Comparison of ENCODE assay signal across 31 cellular contexts in genomic region chr1:110899458-110899843, GRCh38. TPM values are rescaled to one million over a fixed set of nuclear protein-coding genes. Genes with fewer than 3 reads are reported as not detected.
DNase-seq lines count a peak whose midpoint lies in the region; ATAC-seq lines count a peak whose summit lies in the region.
"Had no signal": no experiment of that assay in that cellular context is flagged by ENCODE, and none has a peak within 500 bp of the region (broad histone marks: within the 10 kb centered on the region; RNA-seq: fewer than 3 reads in every experiment).

No MANE protein-coding gene starts in this region.

- peaks cover 54% of the 10 kb centered on the region for H3K4me1 Mint-ChIP-seq in activated CD4-positive, alpha-beta T cell treated with anti-CD3 and anti-CD28 coated beads for 36 hours
- peaks cover 59 to 81% (median 66%) of the 10 kb centered on the region in 3 donors for H3K4me1 Mint-ChIP-seq in CD8-positive, alpha-beta memory T cell
- H3K4me1 Mint-ChIP-seq in activated T-helper 17 cell treated with anti-CD3 and anti-CD28 coated beads, Interleukin-2, amount 50 U/mL, for 72 hours: peaks cover 42% of the 10 kb centered on the region
- peaks cover 33 to 75% (median 62%) of the 10 kb centered on the region in 7 donors for H3K4me1 Mint-ChIP-seq in naive thymus-derived CD4-positive, alpha-beta T cell

- H3K4me3 Mint-ChIP-seq in activated CD4-positive, alpha-beta T cell treated with anti-CD3 and anti-CD28 coated beads for 36 hours: no peak overlapping the region
- H3K4me3 Mint-ChIP-seq in CD8-positive, alpha-beta memory T cell: peak overlapping the region in 1 of 7 donors; percentile 19
- no peak overlapping the region for H3K4me3 Mint-ChIP-seq in activated T-helper 17 cell treated with anti-CD3 and anti-CD28 coated beads, Interleukin-2, amount 50 U/mL, for 72 hours
- peak overlapping the region in 1 of 10 donors; percentile 2 for H3K4me3 Mint-ChIP-seq in naive thymus-derived CD4-positive, alpha-beta T cell
- H3K4me3 Mint-ChIP-seq: dendritic cell treated with granulocyte-macrophage colony-stimulating factor and Interleukin-4, amounts not matched to agents 40 ng/mL and 50 ng/mL, for 4 days; HFFc6; stimulated activated naive CD8-positive, alpha-beta T cell treated with anti-CD3 and anti-CD28 coated beads, Interleukin-15, amount 100 ng/mL, for 72 hours had no signal

- DNase-seq in activated CD4-positive, alpha-beta T cell treated with anti-CD3 and anti-CD28 coated beads for 36 hours: no peak
- DNase-seq in activated CD4-positive, alpha-beta T cell treated with anti-CD3 and anti-CD28 coated beads, Interleukin-2, amount 50 U/mL, for 48 hours: no peak
- no peak for DNase-seq in CD8-positive, alpha-beta memory T cell
- no peak for DNase-seq in naive thymus-derived CD4-positive, alpha-beta T cell
- no peak for DNase-seq in midbrain (lab: John Stamatoyannopoulos, UW)
- DNase-seq: 8988T; activated T-cell treated with anti-CD3 and anti-CD28 coated beads, Interleukin-2, amount 50 U/mL, for 1 hour; central memory CD4-positive, alpha-beta T cell; esophagus squamous epithelium; gastrocnemius medialis; GOT3; HFFc6; Karpas-422; left cardiac atrium; mammary epithelial cell; NCI-H146; NCI-H446; NCI-H82; nucleus accumbens; psoas muscle; stimulated activated CD4-positive, alpha-beta T cell treated with anti-CD3 and anti-CD28 coated beads, Interleukin-4, amount 100 ng/mL, for 4 hours; stimulated activated naive CD8-positive, alpha-beta T cell treated with anti-CD3 and anti-CD28 coated beads, Interleukin-15, amount 100 ng/mL, for 72 hours; T-helper 9 cell had no signal

- intact Hi-C loops in activated CD4-positive, alpha-beta T cell treated with anti-CD3 and anti-CD28 coated beads for 36 hours (cut with DNase I, micrococcal nuclease): loop anchor here (5.0 kb wide), 2 partner anchors 37 to 63 kb away; partner anchors contain the start of gene LRIF1 (in 1 of the 2)
- intact Hi-C loops in naive thymus-derived CD4-positive, alpha-beta T cell (cut with micrococcal nuclease): loop anchor here in 1 of 2 donors (5.0 kb wide), 1 partner anchor 63 kb away; the partner anchor contains the start of gene LRIF1

- no peak overlapping the region for H3K4me3 ChIP-seq in CD8-positive, alpha-beta memory T cell (ENCODE audit: low read length)
- no peak overlapping the region for H3K4me3 ChIP-seq in naive thymus-derived CD4-positive, alpha-beta T cell (ENCODE audit: low read length)
- H3K4me3 ChIP-seq: esophagus squamous epithelium, gastrocnemius medialis, psoas muscle, SK-N-MC had no signal

- H3K27ac Mint-ChIP-seq in activated CD4-positive, alpha-beta T cell treated with anti-CD3 and anti-CD28 coated beads for 36 hours: peak overlapping the region; percentile 77
- H3K27ac Mint-ChIP-seq in CD8-positive, alpha-beta memory T cell: peak overlapping the region; percentile 62 to 93 (median 84)
- H3K27ac Mint-ChIP-seq in activated T-helper 17 cell treated with anti-CD3 and anti-CD28 coated beads, Interleukin-2, amount 50 U/mL, for 72 hours: peak overlapping the region; percentile 70
- H3K27ac Mint-ChIP-seq in naive thymus-derived CD4-positive, alpha-beta T cell: peak overlapping the region; percentile 43 to 98 (median 91)
- H3K27ac Mint-ChIP-seq: dendritic cell treated with granulocyte-macrophage colony-stimulating factor and Interleukin-4, amounts not matched to agents 40 ng/mL and 50 ng/mL, for 4 days; HFFc6 had no signal

- POLR2A ChIA-PET in activated CD4-positive, alpha-beta T cell treated with anti-CD3 and anti-CD28 coated beads for 36 hours (lab: Charles Lee): no interaction called here
- POLR2A ChIA-PET in CD8-positive, alpha-beta memory T cell (lab: Charles Lee): no interaction called here
- POLR2A ChIA-PET in naive thymus-derived CD4-positive, alpha-beta T cell (lab: Charles Lee): interaction anchor here (0.6 kb wide), 1 partner anchor 22 kb away, joined by 3 read pairs; no protein-coding TSS in a partner anchor

- no peak overlapping the region for H3K27ac ChIP-seq in CD8-positive, alpha-beta memory T cell (ENCODE audit: low read depth, low read length)
- peak overlapping the region; percentile 29 for H3K27ac ChIP-seq in naive thymus-derived CD4-positive, alpha-beta T cell (ENCODE audit: low read depth, low read length)
- H3K27ac ChIP-seq: esophagus squamous epithelium, gastrocnemius medialis, HL-60, psoas muscle, RWPE1, SK-N-MC, VCaP had no signal

- H3K9me3 Mint-ChIP-seq in activated CD4-positive, alpha-beta T cell treated with anti-CD3 and anti-CD28 coated beads for 36 hours (ENCODE audit: low read depth): peaks cover 3% of the 10 kb centered on the region
- H3K9me3 Mint-ChIP-seq in CD8-positive, alpha-beta memory T cell: peaks cover 0 to 4% (median 3%) of the 10 kb centered on the region in 5 donors
- H3K9me3 Mint-ChIP-seq in activated T-helper 17 cell treated with anti-CD3 and anti-CD28 coated beads, Interleukin-2, amount 50 U/mL, for 72 hours: peaks cover 6% of the 10 kb centered on the region
- peaks cover 0 to 13% (median 5%) of the 10 kb centered on the region in 11 donors for H3K9me3 Mint-ChIP-seq in naive thymus-derived CD4-positive, alpha-beta T cell
- H3K9me3 Mint-ChIP-seq: HFFc6; stimulated activated naive CD8-positive, alpha-beta T cell treated with anti-CD3 and anti-CD28 coated beads, Interleukin-15, amount 100 ng/mL, for 72 hours had no signal

- H3K36me3 ChIP-seq in CD8-positive, alpha-beta memory T cell (ENCODE audit: insufficient read depth, low read length): peaks cover 44% of the 10 kb centered on the region
- H3K36me3 ChIP-seq in naive thymus-derived CD4-positive, alpha-beta T cell (ENCODE audit: control insufficient read depth in 2 of 3, insufficient read depth in 3 of 3, low read length in 3 of 3): peaks cover 25 to 52% (median 39%) of the 10 kb centered on the region in 3 experiments
- H3K36me3 ChIP-seq: esophagus squamous epithelium, gastrocnemius medialis had no signal

- no peaks in the 10 kb centered on the region for H3K27me3 ChIP-seq in CD8-positive, alpha-beta memory T cell (ENCODE audit: insufficient read depth, low read length, poor library complexity, severe bottlenecking)
- H3K27me3 ChIP-seq in naive thymus-derived CD4-positive, alpha-beta T cell (ENCODE audit: control insufficient read depth in 2 of 2, insufficient read depth in 2 of 2, low read length in 2 of 2): no peaks in the 10 kb centered on the region
- H3K27me3 ChIP-seq: esophagus squamous epithelium, gastrocnemius medialis had no signal

- ATAC-seq in activated CD4-positive, alpha-beta T cell treated with anti-CD3 and anti-CD28 coated beads for 36 hours: no peak
- no peak for ATAC-seq in activated T-helper 17 cell treated with anti-CD3 and anti-CD28 coated beads, Interleukin-2, amount 50 U/mL, for 72 hours (replicated peaks)
- ATAC-seq in naive thymus-derived CD4-positive, alpha-beta T cell: no peak
- ATAC-seq in HG03196 (IDR thresholded peaks at IDR 0.05; ENCODE audit: unreplicated experiment) (no peak), GM21576 (IDR thresholded peaks at IDR 0.05; ENCODE audit: unreplicated experiment) (no peak)
- ATAC-seq: gastrocnemius medialis; left cardiac atrium; psoas muscle; stimulated activated naive CD8-positive, alpha-beta T cell treated with anti-CD3 and anti-CD28 coated beads, Interleukin-15, amount 100 ng/mL, for 72 hours had no signal

- H3K27me3 Mint-ChIP-seq in activated CD4-positive, alpha-beta T cell treated with anti-CD3 and anti-CD28 coated beads for 36 hours: no peaks in the 10 kb centered on the region
- no peaks in the 10 kb centered on the region for H3K27me3 Mint-ChIP-seq in CD8-positive, alpha-beta memory T cell
- H3K27me3 Mint-ChIP-seq in activated T-helper 17 cell treated with anti-CD3 and anti-CD28 coated beads, Interleukin-2, amount 50 U/mL, for 72 hours: no peaks in the 10 kb centered on the region
- H3K27me3 Mint-ChIP-seq in naive thymus-derived CD4-positive, alpha-beta T cell: no peaks in the 10 kb centered on the region
- H3K27me3 Mint-ChIP-seq: dendritic cell treated with granulocyte-macrophage colony-stimulating factor and Interleukin-4, amounts not matched to agents 40 ng/mL and 50 ng/mL, for 4 days; stimulated activated naive CD8-positive, alpha-beta T cell treated with anti-CD3 and anti-CD28 coated beads, Interleukin-15, amount 100 ng/mL, for 72 hours had no signal

- H3K4me1 ChIP-seq in CD8-positive, alpha-beta memory T cell (ENCODE audit: insufficient read depth, low read length): peaks cover 35% of the 10 kb centered on the region
- H3K4me1 ChIP-seq in naive thymus-derived CD4-positive, alpha-beta T cell (ENCODE audit: control insufficient read depth in 2 of 2, insufficient read depth in 2 of 2, low read length in 2 of 2): peaks cover 29 to 43% of the 10 kb centered on the region in 2 donors
- H3K4me1 ChIP-seq: esophagus squamous epithelium, gastrocnemius medialis, psoas muscle had no signal

- H3K36me3 Mint-ChIP-seq in activated CD4-positive, alpha-beta T cell treated with anti-CD3 and anti-CD28 coated beads for 36 hours (ENCODE audit: low read depth): peaks cover 90% of the 10 kb centered on the region
- peaks cover 27 to 82% (median 35%) of the 10 kb centered on the region in 3 donors for H3K36me3 Mint-ChIP-seq in CD8-positive, alpha-beta memory T cell
- H3K36me3 Mint-ChIP-seq in activated T-helper 17 cell treated with anti-CD3 and anti-CD28 coated beads, Interleukin-2, amount 50 U/mL, for 72 hours (ENCODE audit: low read depth): peaks cover 90% of the 10 kb centered on the region
- H3K36me3 Mint-ChIP-seq in naive thymus-derived CD4-positive, alpha-beta T cell: peaks cover 20 to 91% (median 72%) of the 10 kb centered on the region in 5 donors

- CTCF ChIA-PET in activated CD4-positive, alpha-beta T cell treated with anti-CD3 and anti-CD28 coated beads for 36 hours (lab: Charles Lee): interaction anchor here (0.6 to 1.0 kb wide), 2 partner anchors 8 to 112 kb away, joined by 3 read pairs; no protein-coding TSS in a partner anchor
- CTCF ChIA-PET in CD8-positive, alpha-beta memory T cell (lab: Charles Lee): no interaction called here
- CTCF ChIA-PET in naive thymus-derived CD4-positive, alpha-beta T cell (lab: Charles Lee): no interaction called here

- no peaks in the 10 kb centered on the region for H3K9me3 ChIP-seq in CD8-positive, alpha-beta memory T cell (ENCODE audit: low read length)
- no peaks in the 10 kb centered on the region for H3K9me3 ChIP-seq in naive thymus-derived CD4-positive, alpha-beta T cell (ENCODE audit: control insufficient read depth in 2 of 3, low read length in 3 of 3)
- H3K9me3 ChIP-seq: esophagus squamous epithelium, gastrocnemius medialis, psoas muscle had no signal

RNA-seq across cellular contexts. Expression of gene CD53, which starts 26.5 kb away (rescaled TPM):
- total RNA-seq in activated CD4-positive, alpha-beta T cell treated with anti-CD3 and anti-CD28 coated beads for 36 hours: 100 to 1,000 TPM; 238 to 244 TPM
- 100 to 1,000 TPM; 190 to 194 TPM for total RNA-seq in CD8-positive, alpha-beta memory T cell
- polyA plus RNA-seq in CD8-positive, alpha-beta memory T cell: 1,104 TPM
- total RNA-seq in activated T-helper 17 cell treated with anti-CD3 and anti-CD28 coated beads, Interleukin-2, amount 50 U/mL, for 72 hours: 100 to 1,000 TPM; 315 to 427 TPM
- total RNA-seq in naive thymus-derived CD4-positive, alpha-beta T cell: 100 to 1,000 TPM; 237 to 513 (median 287) TPM
- 1,000 to 10,000 TPM in 1 of 2 donors, 100 to 1,000 TPM in 1; 675 to 1,023 TPM for polyA plus RNA-seq in naive thymus-derived CD4-positive, alpha-beta T cell
- total RNA-seq: HFFc6, mammary epithelial cell had no signal
